Comparison of ENCODE assay signal across 1 cellular context in genomic region chr20:37915800-37916570, GRCh38.
TF ChIP-seq lines count a peak whose summit lies in the region.

No MANE protein-coding gene starts in this region.

TF ChIP-seq in GM23338, 12 proteins besides CTCF, POLR2A, EP300 and RAD21 (continued from another document):
- TF ChIP-seq, protein P1, sequence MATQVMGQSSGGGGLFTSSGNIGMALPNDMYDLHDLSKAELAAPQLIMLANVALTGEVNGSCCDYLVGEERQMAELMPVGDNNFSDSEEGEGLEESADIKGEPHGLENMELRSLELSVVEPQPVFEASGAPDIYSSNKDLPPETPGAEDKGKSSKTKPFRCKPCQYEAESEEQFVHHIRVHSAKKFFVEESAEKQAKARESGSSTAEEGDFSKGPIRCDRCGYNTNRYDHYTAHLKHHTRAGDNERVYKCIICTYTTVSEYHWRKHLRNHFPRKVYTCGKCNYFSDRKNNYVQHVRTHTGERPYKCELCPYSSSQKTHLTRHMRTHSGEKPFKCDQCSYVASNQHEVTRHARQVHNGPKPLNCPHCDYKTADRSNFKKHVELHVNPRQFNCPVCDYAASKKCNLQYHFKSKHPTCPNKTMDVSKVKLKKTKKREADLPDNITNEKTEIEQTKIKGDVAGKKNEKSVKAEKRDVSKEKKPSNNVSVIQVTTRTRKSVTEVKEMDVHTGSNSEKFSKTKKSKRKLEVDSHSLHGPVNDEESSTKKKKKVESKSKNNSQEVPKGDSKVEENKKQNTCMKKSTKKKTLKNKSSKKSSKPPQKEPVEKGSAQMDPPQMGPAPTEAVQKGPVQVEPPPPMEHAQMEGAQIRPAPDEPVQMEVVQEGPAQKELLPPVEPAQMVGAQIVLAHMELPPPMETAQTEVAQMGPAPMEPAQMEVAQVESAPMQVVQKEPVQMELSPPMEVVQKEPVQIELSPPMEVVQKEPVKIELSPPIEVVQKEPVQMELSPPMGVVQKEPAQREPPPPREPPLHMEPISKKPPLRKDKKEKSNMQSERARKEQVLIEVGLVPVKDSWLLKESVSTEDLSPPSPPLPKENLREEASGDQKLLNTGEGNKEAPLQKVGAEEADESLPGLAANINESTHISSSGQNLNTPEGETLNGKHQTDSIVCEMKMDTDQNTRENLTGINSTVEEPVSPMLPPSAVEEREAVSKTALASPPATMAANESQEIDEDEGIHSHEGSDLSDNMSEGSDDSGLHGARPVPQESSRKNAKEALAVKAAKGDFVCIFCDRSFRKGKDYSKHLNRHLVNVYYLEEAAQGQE (IDR thresholded peaks at IDR 0.05; ENCODE audit: unreplicated experiment) = no peak
- TF ChIP-seq CREB1 (CRISPR knock-in tag; IDR thresholded peaks at IDR 0.05; ENCODE audit: low read depth) (no peak), ETS1 (IDR thresholded peaks at IDR 0.05) (no peak), ZNF331 (CRISPR knock-in tag; IDR thresholded peaks at IDR 0.05; ENCODE audit: low read depth) (no peak)
